Comparison of ENCODE assay signal across 20 cellular contexts in genomic region chr3:53149699-53150098, GRCh38. TPM values are rescaled to one million over a fixed set of nuclear protein-coding genes. Genes with fewer than 3 reads are reported as not detected.
DNase-seq lines count a peak whose midpoint lies in the region; ATAC-seq, FAIRE-seq and TF ChIP-seq lines count a peak whose summit lies in the region.
"Had no signal": no experiment of that assay in that cellular context is flagged by ENCODE, and none has a peak within 500 bp of the region (broad histone marks: within the 10 kb centered on the region; RNA-seq: fewer than 3 reads in every experiment).

No MANE protein-coding gene starts in this region.

- TF ChIP-seq CTCF in C4-2B (conservative IDR thresholded peaks at IDR 0.05) (no peak), RWPE1 (conservative IDR thresholded peaks at IDR 0.05; ENCODE audit: low read depth) (no peak), keratinocyte (optimal IDR thresholded peaks at IDR 0.05 in 1 of 3, IDR thresholded peaks at IDR 0.05 in 1 of 3, conservative IDR thresholded peaks at IDR 0.05 in 1 of 3; ENCODE audit: extremely low read depth in 1 of 3, insufficient read depth in 2 of 3, low read length in 3 of 3) (no peak)

- POLR2A ChIA-PET in RWPE1 (lab: Yijun Ruan, JAX; ENCODE audit: low non-redundant PET) (no interaction called here), HEK293T (lab: Yijun Ruan, JAX) (no interaction called here)

- no peaks in the 10 kb centered on the region for H4K20me1 ChIP-seq in keratinocyte (ENCODE audit: control insufficient read depth, extremely low read depth, insufficient read depth, low read length)

- H3K4me2 ChIP-seq in keratinocyte (ENCODE audit: control insufficient read depth, extremely low read depth, insufficient read depth, low read depth, low read length) (peak overlapping the region; percentile 32), skeletal muscle satellite cell (ENCODE audit: low read length) (peak overlapping the region; percentile 19)
- H3K4me2 ChIP-seq: KMS-11 had no signal

- H3K9me1 ChIP-seq in keratinocyte (ENCODE audit: control insufficient read depth, extremely low read depth, insufficient read depth, low read length): no peaks in the 10 kb centered on the region

- ATAC-seq in GM21717 (IDR thresholded peaks at IDR 0.05; ENCODE audit: unreplicated experiment): no peak
- ATAC-seq in GM19397 (IDR thresholded peaks at IDR 0.05; ENCODE audit: unreplicated experiment): no peak
- no peak for ATAC-seq in HG03521 (IDR thresholded peaks at IDR 0.05; ENCODE audit: unreplicated experiment)

- H3K79me2 ChIP-seq in keratinocyte (ENCODE audit: control insufficient read depth, insufficient read depth, low read length): no peaks in the 10 kb centered on the region

- H3K9me3 ChIP-seq in keratinocyte (ENCODE audit: control insufficient read depth, low read depth, low read length) (no peaks in the 10 kb centered on the region), skeletal muscle satellite cell (replicated peaks; ENCODE audit: low read length) (no peaks in the 10 kb centered on the region)
- H3K9me3 ChIP-seq: SK-N-SH had no signal

- H3K4me3 ChIP-seq in keratinocyte (ENCODE audit: control insufficient read depth in 2 of 3, extremely low read depth in 1 of 3, insufficient read depth in 2 of 3, low read depth in 1 of 3, low read length in 3 of 3) (no peak overlapping the region), skeletal muscle satellite cell (ENCODE audit: low read length) (no peak overlapping the region)
- H3K4me3 ChIP-seq: GM23248 had no signal

- dilution Hi-C loops in keratinocyte (cut with MboI; ENCODE audit: extremely low pct_ligation_motif_present, low sequenced_read_pairs): no loop called here

- peaks cover 13% of the 10 kb centered on the region for H3K4me1 ChIP-seq in keratinocyte (ENCODE audit: control insufficient read depth, extremely low read depth, insufficient read depth, low read length)
- peaks cover 13% of the 10 kb centered on the region for H3K4me1 ChIP-seq in skeletal muscle satellite cell (ENCODE audit: control insufficient read depth, insufficient read depth, low read length)

- H3K27ac ChIP-seq in C4-2B: peak overlapping the region; percentile 94
- H3K27ac ChIP-seq in RWPE1: peak overlapping the region; percentile 72
- no peak overlapping the region for H3K27ac ChIP-seq in keratinocyte (ENCODE audit: control insufficient read depth, insufficient read depth, low read length)
- H3K27ac ChIP-seq: GM23248, KMS-11 had no signal

- no peaks in the 10 kb centered on the region for H3K36me3 ChIP-seq in keratinocyte (ENCODE audit: control insufficient read depth in 2 of 2, extremely low read depth in 1 of 2, insufficient read depth in 2 of 2, low read length in 2 of 2)
- no peaks in the 10 kb centered on the region for H3K36me3 ChIP-seq in skeletal muscle satellite cell (ENCODE audit: insufficient read depth, low read length)

- CTCF ChIA-PET in RWPE1 (lab: Yijun Ruan, JAX): no interaction called here
- CTCF ChIA-PET in HEK293T (lab: Yijun Ruan, JAX): interaction anchor here (0.6 kb wide), 1 partner anchor 42 kb away, joined by 4 read pairs; no protein-coding TSS in a partner anchor

- no peak for DNase-seq in RWPE1 (ENCODE audit: low spot score)
- no peak for DNase-seq in keratinocyte (ENCODE audit: low read depth, low spot score)
- DNase-seq in HEK293T (ENCODE audit: extremely low spot score): no peak
- DNase-seq: COR-L47, DMS 273 treated with DMSO at 0.1 percent for 48 hours, NCI-H1417, NCI-H187, NCI-H2107, NCI-H510A treated with DMSO at 0.1 percent for 48 hours, NCI-H774, SHP77 treated with DMSO at 0.1 percent for 48 hours, SK-N-SH had no signal

- peaks cover 13% of the 10 kb centered on the region for H3K27me3 ChIP-seq in keratinocyte (ENCODE audit: control insufficient read depth, extremely low read depth, insufficient read depth, low read length)
- peaks cover 4% of the 10 kb centered on the region for H3K27me3 ChIP-seq in skeletal muscle satellite cell (ENCODE audit: control insufficient read depth, insufficient read depth, low read length)

- H3K9ac ChIP-seq in keratinocyte (ENCODE audit: control insufficient read depth, extremely low read depth, insufficient read depth, low read length) (no peak overlapping the region), skeletal muscle satellite cell (ENCODE audit: low read depth, low read length) (no peak overlapping the region)
- H3K9ac ChIP-seq: GM23248, KMS-11, SK-N-SH had no signal

- no peak overlapping the region for H2AFZ ChIP-seq in keratinocyte (ENCODE audit: control insufficient read depth, low read length)
- H2AFZ ChIP-seq: GM23248 had no signal

- FAIRE-seq in keratinocyte (lab: Jason Lieb, UNC): no peak
- FAIRE-seq: G401.6 had no signal

TF ChIP-seq in HEK293T, 16 proteins besides CTCF, POLR2A, EP300 and RAD21:
- TF ChIP-seq SP1 (IDR thresholded peaks at IDR 0.05) (no peak), ELF4 (IDR thresholded peaks at IDR 0.05) (no peak), L3MBTL2 (conservative IDR thresholded peaks at IDR 0.05) (no peak), PKNOX1 (IDR thresholded peaks at IDR 0.05) (no peak), TARDBP (IDR thresholded peaks at IDR 0.05) (no peak), HDGF (IDR thresholded peaks at IDR 0.05; ENCODE audit: borderline replicate concordance) (no peak), LEF1 (IDR thresholded peaks at IDR 0.05; ENCODE audit: borderline replicate concordance) (no peak), NFRKB (IDR thresholded peaks at IDR 0.05) (no peak), FOXM1 (IDR thresholded peaks at IDR 0.05; ENCODE audit: borderline replicate concordance) (no peak), FOXA1 (IDR thresholded peaks at IDR 0.05) (no peak), CTBP1 (IDR thresholded peaks at IDR 0.05; ENCODE audit: borderline replicate concordance) (no peak), ZNF384 (IDR thresholded peaks at IDR 0.05) (no peak), BHLHE40 (IDR thresholded peaks at IDR 0.05; ENCODE audit: borderline replicate concordance) (no peak), FOXK2 (IDR thresholded peaks at IDR 0.05) (no peak), ARNT (IDR thresholded peaks at IDR 0.05) (no peak), SUZ12 (IDR thresholded peaks at IDR 0.05) (no peak)
TF ChIP-seq in HEK293T: peak in this region for 0.

RNA-seq across cellular contexts. Expression of gene PRKCD, which starts 11.3 kb away (rescaled TPM):
- 24.7 to 32.1 TPM (median 25.1 TPM) in 3 replicates for polyA plus RNA-seq in keratinocyte
- polyA plus RNA-seq in keratinocyte (2011; ENCODE audit: low read depth): 10.5 TPM
- polyA plus RNA-seq in keratinocyte (2011; cell fraction: cytosol; rRNA removed): 20.4 and 25.7 TPM in 2 replicates
- 36.3 and 41.7 TPM in 2 replicates for polyA plus RNA-seq in keratinocyte (2011; cell fraction: nucleus; rRNA removed)
- polyA plus RNA-seq in keratinocyte (2012; ENCODE audit: low replicate concordance): 21.6 and 23.7 TPM in 2 replicates
- polyA minus RNA-seq in keratinocyte: 21.7 to 45.7 TPM (median 30.3 TPM) in 3 replicates
- 18.0 TPM for polyA minus RNA-seq in keratinocyte (2011; cell fraction: cytosol; rRNA and poly(A)+ RNA removed)
- 18.5 and 23.4 TPM in 2 replicates for polyA minus RNA-seq in keratinocyte (2011; cell fraction: nucleus; rRNA and poly(A)+ RNA removed)
- total RNA-seq in skeletal muscle satellite cell (2012; rRNA removed): 3.5 and 3.7 TPM in 2 replicates

RNA-seq across cellular contexts. Expression of gene RFT1, which starts 19.5 kb away (rescaled TPM):
- 25.5 to 34.4 TPM (median 29.6 TPM) in 3 replicates for polyA plus RNA-seq in keratinocyte
- polyA plus RNA-seq in keratinocyte (2011; ENCODE audit: low read depth): 6.3 TPM
- polyA plus RNA-seq in keratinocyte (2011; cell fraction: cytosol; rRNA removed): 10.9 and 14.9 TPM in 2 replicates
- polyA plus RNA-seq in keratinocyte (2011; cell fraction: nucleus; rRNA removed): 27.1 and 29.6 TPM in 2 replicates
- 14.1 and 24.9 TPM in 2 replicates for polyA plus RNA-seq in keratinocyte (2012; ENCODE audit: low replicate concordance)
- polyA minus RNA-seq in keratinocyte: 64.9 to 81.4 TPM (median 66.8 TPM) in 3 replicates
- polyA minus RNA-seq in keratinocyte (2011; cell fraction: cytosol; rRNA and poly(A)+ RNA removed): 28.0 TPM
- 14.2 and 27.4 TPM in 2 replicates for polyA minus RNA-seq in keratinocyte (2011; cell fraction: nucleus; rRNA and poly(A)+ RNA removed)
- total RNA-seq in skeletal muscle satellite cell (2012; rRNA removed): 17.5 and 19.2 TPM in 2 replicates
